In the genomic region with DNA sequence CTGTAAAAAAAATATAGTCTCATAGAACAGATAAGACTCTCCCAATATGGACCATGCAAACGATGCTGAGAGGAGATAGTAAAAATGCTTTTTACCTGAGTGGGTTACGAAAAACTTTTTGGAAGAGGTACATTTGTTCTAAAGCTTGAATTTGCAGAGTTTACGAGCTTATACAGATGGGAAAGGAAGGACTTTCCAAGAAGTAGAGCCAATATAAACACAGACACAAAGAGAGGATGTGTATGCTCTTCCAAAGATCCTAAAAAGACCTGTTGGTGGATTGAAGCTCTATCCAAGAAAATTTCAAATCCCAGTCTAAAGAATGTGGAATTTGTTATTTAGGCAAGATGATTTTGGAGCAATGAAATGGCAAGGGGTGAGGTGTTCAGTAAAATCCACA, we compare ENCODE assay signal across 27 cellular contexts.
"Had no signal": no experiment of that assay in that cellular context is flagged by ENCODE, and none has a peak within 500 bp of the region (broad histone marks: within the 10 kb centered on the region; RNA-seq: fewer than 3 reads in every experiment).

No MANE protein-coding gene starts in this region.

- ATAC-seq: activated T-helper 17 cell treated with anti-CD3 and anti-CD28 coated beads, Interleukin-2, amount 50 U/mL, for 72 hours; T-cell had no signal

- H3K9ac ChIP-seq: KMS-11 had no signal

- DNase-seq: activated CD4-positive, alpha-beta memory T cell treated with anti-CD3 and anti-CD28 coated beads, Interleukin-2, amount 10 ng/mL, durations not matched to agents 7 days and 5 days; activated CD4-positive, alpha-beta T cell treated with anti-CD3 and anti-CD28 coated beads, Interleukin-2, amount 50 U/mL, for 1 hour; activated CD4-positive, CD25-positive, alpha-beta regulatory T cell; activated gamma-delta T cell treated with Interleukin-2 at 50 U/mL for 16 hours; activated naive CD4-positive, alpha-beta T cell treated with anti-CD3 and anti-CD28 coated beads, Interleukin-2, amount 10 ng/mL, durations not matched to agents 7 days and 5 days; activated naive CD8-positive, alpha-beta T cell treated with anti-CD3 and anti-CD28 coated beads for 36 hours; activated T-cell treated with anti-CD3 and anti-CD28 coated beads for 4 hours; activated T-cell treated with anti-CD3 and anti-CD28 coated beads, Interleukin-2, amount 50 U/mL, for 48 hours; anterior cingulate cortex; MG63; MV-4-11; NCI-H1092 treated with DMSO at 0.1 percent for 48 hours; NCI-H1417 treated with DMSO at 0.1 percent for 48 hours; NCI-H1694; NCI-H2029; NCI-H345; NCI-H510A treated with DMSO at 0.1 percent for 48 hours; NCI-H69; NK-92 treated with Interleukin-12 subunit alpha and Interleukin-12 subunit beta, amount 100 ng/mL, for 24 hours; OCI-M1; Peyer's patch; T-cell; T-helper 2 cell had no signal

- H3K9me3 ChIP-seq: MG63, Peyer's patch had no signal

- H3K4me2 ChIP-seq: KMS-11 had no signal

- H3K27me3 ChIP-seq: MG63, Peyer's patch had no signal

- H3K36me3 ChIP-seq: MG63, Peyer's patch had no signal

- H3K4me1 ChIP-seq: Peyer's patch had no signal

- H3K27ac ChIP-seq: KMS-11, Peyer's patch, SK-N-MC, VCaP had no signal

- H3K4me3 ChIP-seq: MG63, Peyer's patch, SK-N-MC had no signal
